Comparison of ENCODE assay signal across 15 cellular contexts in the genomic region with DNA sequence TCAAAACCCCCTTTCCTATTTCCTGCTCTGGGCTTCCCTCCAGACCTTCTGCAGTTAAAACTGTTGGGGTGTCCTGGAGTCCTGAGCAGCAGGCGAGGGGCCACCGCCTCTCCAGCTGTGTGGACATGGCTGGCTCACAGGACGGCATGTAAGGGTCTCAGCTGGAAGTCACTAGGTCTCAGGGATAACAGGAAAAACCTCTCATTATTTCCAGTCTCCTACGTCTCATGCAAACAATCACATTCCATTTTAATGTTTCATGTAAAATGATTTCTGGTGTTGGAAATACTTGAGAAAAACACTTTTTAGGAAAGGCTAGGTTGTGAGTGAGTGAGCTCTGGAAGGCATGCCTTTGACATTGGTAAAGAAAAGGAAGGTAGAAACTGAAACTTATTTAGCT.
DNase-seq lines count a peak whose midpoint lies in the region; ATAC-seq and TF ChIP-seq lines count a peak whose summit lies in the region.
"Had no signal": no experiment of that assay in that cellular context is flagged by ENCODE, and none has a peak within 500 bp of the region (broad histone marks: within the 10 kb centered on the region; RNA-seq: fewer than 3 reads in every experiment).

No MANE protein-coding gene starts in this region.

- H3K27ac Mint-ChIP-seq in progenitor cell of endocrine pancreas = peak overlapping the region; percentile 97
- H3K27ac Mint-ChIP-seq: activated CD4-positive, alpha-beta T cell treated with anti-CD3 and anti-CD28 coated beads for 36 hours; T-helper 1 cell treated with Interleukin-12 subunit alpha and Interleukin-12 subunit beta and Interleukin-4 antibody, amounts not matched to agents 30 μg/mL and 1 μg/mL, for 36 hours had no signal

- H3K27me3 Mint-ChIP-seq in progenitor cell of endocrine pancreas = no peaks in the 10 kb centered on the region
- H3K27me3 Mint-ChIP-seq: activated CD4-positive, alpha-beta T cell treated with anti-CD3 and anti-CD28 coated beads for 36 hours had no signal

- DNase-seq in EH (ENCODE audit: low read depth) = peak; percentile 56
- peak; percentile 54 for DNase-seq in NCI-H69 (lab: John Stamatoyannopoulos, UW)
- DNase-seq in dermis microvascular lymphatic vessel endothelial cell (ENCODE audit: low read depth in 2 of 2) = peak; percentile 25 to 67
- DNase-seq in progenitor cell of endocrine pancreas (ENCODE audit: low spot score, unreplicated experiment) = no peak
- DNase-seq in activated CD8-positive, alpha-beta memory T cell treated with anti-CD3 and anti-CD28 coated beads, Interleukin-2, amount 50 U/mL, for 4 hours = no peak
- DNase-seq in NCI-H510A (lab: John Stamatoyannopoulos, UW) = no peak
- no peak for DNase-seq in RPMI8226
- DNase-seq: activated CD4-positive, alpha-beta T cell treated with anti-CD3 and anti-CD28 coated beads for 36 hours; activated T-cell treated with anti-CD3 and anti-CD28 coated beads, Interleukin-2, amount 50 U/mL, for 4 hours; dorsolateral prefrontal cortex; kidney; NCI-H510A treated with DMSO at 0.1 percent for 48 hours; stimulated activated CD4-positive, alpha-beta T cell treated with anti-CD3 and anti-CD28 coated beads, Interleukin-4, amount 100 ng/mL, for 1 hour had no signal

- peaks cover 60% of the 10 kb centered on the region for H3K4me1 Mint-ChIP-seq in progenitor cell of endocrine pancreas (ENCODE audit: low read depth)

- no peak for TF ChIP-seq CTCF in progenitor cell of endocrine pancreas (IDR thresholded peaks at IDR 0.05; ENCODE audit: unreplicated experiment)

- ATAC-seq in GM19455 (IDR thresholded peaks at IDR 0.05; ENCODE audit: unreplicated experiment) = no peak
- ATAC-seq: activated CD4-positive, alpha-beta T cell treated with anti-CD3 and anti-CD28 coated beads for 36 hours; activated T-cell treated with anti-CD3 and anti-CD28 coated beads, Interleukin-2, amount 50 U/mL, for 4 hours had no signal

- H3K4me3 Mint-ChIP-seq in progenitor cell of endocrine pancreas (ENCODE audit: low read depth) = no peak overlapping the region
- H3K4me3 Mint-ChIP-seq: activated CD4-positive, alpha-beta T cell treated with anti-CD3 and anti-CD28 coated beads for 36 hours; activated T-cell treated with anti-CD3 and anti-CD28 coated beads, Interleukin-2, amount 50 U/mL, for 4 hours; T-helper 1 cell treated with Interleukin-12 subunit alpha and Interleukin-12 subunit beta and Interleukin-4 antibody, amounts not matched to agents 30 μg/mL and 1 μg/mL, for 36 hours had no signal

- H3K9me3 Mint-ChIP-seq in progenitor cell of endocrine pancreas (ENCODE audit: low read depth) = no peaks in the 10 kb centered on the region
- H3K9me3 Mint-ChIP-seq: activated T-cell treated with anti-CD3 and anti-CD28 coated beads, Interleukin-2, amount 50 U/mL, for 4 hours; T-helper 1 cell treated with Interleukin-12 subunit alpha and Interleukin-12 subunit beta and Interleukin-4 antibody, amounts not matched to agents 30 μg/mL and 1 μg/mL, for 36 hours had no signal

- H3K36me3 Mint-ChIP-seq in progenitor cell of endocrine pancreas (ENCODE audit: insufficient read depth) = no peaks in the 10 kb centered on the region

Comparison
In these comparisons a context has a peak if more than half of its experiments do, and no peak if none do; other contexts are left out.
1. DNase-seq: peak in EH (single experiment), NCI-H69 (single experiment) and dermis microvascular lymphatic vessel endothelial cell (2 of 2); none in progenitor cell of endocrine pancreas (single experiment), activated CD8-positive, alpha-beta memory T cell treated with anti-CD3 and anti-CD28 coated beads, Interleukin-2, amount 50 U/mL, for 4 hours (single experiment), NCI-H510A (single experiment) and RPMI8226 (single experiment).